In the genomic region with DNA sequence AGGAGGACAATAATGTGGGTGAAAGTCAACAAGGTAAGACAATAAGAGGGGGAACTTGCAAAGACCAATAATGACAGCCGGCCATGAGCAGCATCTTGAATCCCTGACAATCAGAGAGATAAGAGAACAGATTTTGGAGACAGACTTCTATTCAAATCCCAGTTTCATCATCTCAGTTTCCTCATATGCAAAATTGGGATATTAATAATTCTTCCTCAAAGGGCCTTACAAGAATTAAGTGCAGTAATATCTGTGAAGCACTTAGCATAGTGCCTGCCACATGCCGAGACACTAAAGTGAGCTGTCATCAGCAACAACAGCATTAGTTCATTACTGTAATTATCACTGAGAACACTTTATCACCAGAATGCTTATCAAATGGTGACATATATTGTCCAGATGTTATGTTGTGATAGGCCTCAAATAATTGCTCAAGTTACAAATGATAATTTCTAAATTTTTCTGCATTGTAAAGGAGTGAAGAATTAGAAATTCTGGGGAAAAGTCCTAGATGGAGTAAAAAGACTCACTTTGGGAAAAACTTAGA, we compare ENCODE assay signal across 1 cellular context.
TF ChIP-seq lines count a peak whose summit lies in the region.

No MANE protein-coding gene starts in this region.

TF ChIP-seq in WTC11, 78 proteins besides CTCF, POLR2A, EP300 and RAD21 (continued from another document):
- TF ChIP-seq GRHL2 (CRISPR knock-in tag; IDR thresholded peaks at IDR 0.05; ENCODE audit: insufficient replicate concordance, severe bottlenecking) (no peak), PRRX2 (CRISPR knock-in tag; IDR thresholded peaks at IDR 0.05) (no peak), NFYB (CRISPR knock-in tag; conservative IDR thresholded peaks at IDR 0.05; ENCODE audit: low read depth) (no peak), CREM (CRISPR knock-in tag; IDR thresholded peaks at IDR 0.05) (no peak), OVOL2 (CRISPR knock-in tag; IDR thresholded peaks at IDR 0.05; ENCODE audit: borderline replicate concordance) (no peak), CREB1 (CRISPR knock-in tag; IDR thresholded peaks at IDR 0.05) (no peak), NFATC4 (CRISPR knock-in tag; IDR thresholded peaks at IDR 0.05) (no peak), ZNF138 (CRISPR knock-in tag; conservative IDR thresholded peaks at IDR 0.05) (no peak), ETV6 (CRISPR knock-in tag; IDR thresholded peaks at IDR 0.05) (no peak)
- TF ChIP-seq, protein P1, sequence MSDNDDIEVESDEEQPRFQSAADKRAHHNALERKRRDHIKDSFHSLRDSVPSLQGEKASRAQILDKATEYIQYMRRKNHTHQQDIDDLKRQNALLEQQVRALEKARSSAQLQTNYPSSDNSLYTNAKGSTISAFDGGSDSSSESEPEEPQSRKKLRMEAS (CRISPR knock-in tag; IDR thresholded peaks at IDR 0.05) = no peak
- TF ChIP-seq, protein P2, sequence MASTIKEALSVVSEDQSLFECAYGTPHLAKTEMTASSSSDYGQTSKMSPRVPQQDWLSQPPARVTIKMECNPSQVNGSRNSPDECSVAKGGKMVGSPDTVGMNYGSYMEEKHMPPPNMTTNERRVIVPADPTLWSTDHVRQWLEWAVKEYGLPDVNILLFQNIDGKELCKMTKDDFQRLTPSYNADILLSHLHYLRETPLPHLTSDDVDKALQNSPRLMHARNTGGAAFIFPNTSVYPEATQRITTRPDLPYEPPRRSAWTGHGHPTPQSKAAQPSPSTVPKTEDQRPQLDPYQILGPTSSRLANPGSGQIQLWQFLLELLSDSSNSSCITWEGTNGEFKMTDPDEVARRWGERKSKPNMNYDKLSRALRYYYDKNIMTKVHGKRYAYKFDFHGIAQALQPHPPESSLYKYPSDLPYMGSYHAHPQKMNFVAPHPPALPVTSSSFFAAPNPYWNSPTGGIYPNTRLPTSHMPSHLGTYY (CRISPR knock-in tag; IDR thresholded peaks at IDR 0.05) = no peak
- TF ChIP-seq, protein P3, sequence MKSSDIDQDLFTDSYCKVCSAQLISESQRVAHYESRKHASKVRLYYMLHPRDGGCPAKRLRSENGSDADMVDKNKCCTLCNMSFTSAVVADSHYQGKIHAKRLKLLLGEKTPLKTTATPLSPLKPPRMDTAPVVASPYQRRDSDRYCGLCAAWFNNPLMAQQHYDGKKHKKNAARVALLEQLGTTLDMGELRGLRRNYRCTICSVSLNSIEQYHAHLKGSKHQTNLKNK (CRISPR knock-in tag; IDR thresholded peaks at IDR 0.05) = no peak
- TF ChIP-seq, protein P4, sequence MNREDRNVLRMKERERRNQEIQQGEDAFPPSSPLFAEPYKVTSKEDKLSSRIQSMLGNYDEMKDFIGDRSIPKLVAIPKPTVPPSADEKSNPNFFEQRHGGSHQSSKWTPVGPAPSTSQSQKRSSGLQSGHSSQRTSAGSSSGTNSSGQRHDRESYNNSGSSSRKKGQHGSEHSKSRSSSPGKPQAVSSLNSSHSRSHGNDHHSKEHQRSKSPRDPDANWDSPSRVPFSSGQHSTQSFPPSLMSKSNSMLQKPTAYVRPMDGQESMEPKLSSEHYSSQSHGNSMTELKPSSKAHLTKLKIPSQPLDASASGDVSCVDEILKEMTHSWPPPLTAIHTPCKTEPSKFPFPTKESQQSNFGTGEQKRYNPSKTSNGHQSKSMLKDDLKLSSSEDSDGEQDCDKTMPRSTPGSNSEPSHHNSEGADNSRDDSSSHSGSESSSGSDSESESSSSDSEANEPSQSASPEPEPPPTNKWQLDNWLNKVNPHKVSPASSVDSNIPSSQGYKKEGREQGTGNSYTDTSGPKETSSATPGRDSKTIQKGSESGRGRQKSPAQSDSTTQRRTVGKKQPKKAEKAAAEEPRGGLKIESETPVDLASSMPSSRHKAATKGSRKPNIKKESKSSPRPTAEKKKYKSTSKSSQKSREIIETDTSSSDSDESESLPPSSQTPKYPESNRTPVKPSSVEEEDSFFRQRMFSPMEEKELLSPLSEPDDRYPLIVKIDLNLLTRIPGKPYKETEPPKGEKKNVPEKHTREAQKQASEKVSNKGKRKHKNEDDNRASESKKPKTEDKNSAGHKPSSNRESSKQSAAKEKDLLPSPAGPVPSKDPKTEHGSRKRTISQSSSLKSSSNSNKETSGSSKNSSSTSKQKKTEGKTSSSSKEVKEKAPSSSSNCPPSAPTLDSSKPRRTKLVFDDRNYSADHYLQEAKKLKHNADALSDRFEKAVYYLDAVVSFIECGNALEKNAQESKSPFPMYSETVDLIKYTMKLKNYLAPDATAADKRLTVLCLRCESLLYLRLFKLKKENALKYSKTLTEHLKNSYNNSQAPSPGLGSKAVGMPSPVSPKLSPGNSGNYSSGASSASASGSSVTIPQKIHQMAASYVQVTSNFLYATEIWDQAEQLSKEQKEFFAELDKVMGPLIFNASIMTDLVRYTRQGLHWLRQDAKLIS (CRISPR knock-in tag; IDR thresholded peaks at IDR 0.05; ENCODE audit: borderline replicate concordance) = no peak
- TF ChIP-seq, protein P5, sequence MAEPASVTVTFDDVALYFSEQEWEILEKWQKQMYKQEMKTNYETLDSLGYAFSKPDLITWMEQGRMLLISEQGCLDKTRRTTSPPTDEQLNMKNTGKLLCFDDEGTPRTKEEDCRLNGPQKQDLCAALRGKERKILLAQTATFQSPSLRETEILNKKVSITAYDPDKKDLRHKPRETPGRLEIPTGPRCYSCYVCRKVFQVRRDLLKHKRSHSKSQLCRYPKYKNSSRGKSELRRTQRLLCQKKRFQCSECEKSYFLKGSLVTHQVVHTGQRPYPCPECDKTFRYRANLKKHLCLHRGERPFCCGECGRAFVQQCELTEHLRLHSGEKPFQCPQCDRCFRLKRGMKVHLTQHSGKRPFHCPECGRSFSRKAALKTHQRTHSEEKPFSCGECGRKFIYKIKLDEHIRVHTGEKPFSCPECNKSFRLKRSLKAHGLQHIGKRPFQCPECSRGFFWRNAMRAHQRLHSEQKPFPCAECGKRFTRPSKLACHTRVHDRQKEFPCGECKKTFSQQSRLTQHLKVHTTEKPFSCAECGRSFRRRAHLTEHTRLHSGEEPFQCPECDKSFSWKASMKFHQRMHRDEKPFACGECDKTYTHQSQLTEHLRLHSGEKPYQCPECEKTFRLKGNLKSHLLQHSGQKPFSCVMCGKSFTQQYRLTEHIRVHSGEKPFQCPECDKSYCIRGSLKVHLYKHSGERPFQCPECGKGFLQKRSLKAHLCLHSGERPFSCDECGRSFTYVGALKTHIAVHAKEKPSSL (CRISPR knock-in tag; conservative IDR thresholded peaks at IDR 0.05) = no peak
- TF ChIP-seq, protein P6, sequence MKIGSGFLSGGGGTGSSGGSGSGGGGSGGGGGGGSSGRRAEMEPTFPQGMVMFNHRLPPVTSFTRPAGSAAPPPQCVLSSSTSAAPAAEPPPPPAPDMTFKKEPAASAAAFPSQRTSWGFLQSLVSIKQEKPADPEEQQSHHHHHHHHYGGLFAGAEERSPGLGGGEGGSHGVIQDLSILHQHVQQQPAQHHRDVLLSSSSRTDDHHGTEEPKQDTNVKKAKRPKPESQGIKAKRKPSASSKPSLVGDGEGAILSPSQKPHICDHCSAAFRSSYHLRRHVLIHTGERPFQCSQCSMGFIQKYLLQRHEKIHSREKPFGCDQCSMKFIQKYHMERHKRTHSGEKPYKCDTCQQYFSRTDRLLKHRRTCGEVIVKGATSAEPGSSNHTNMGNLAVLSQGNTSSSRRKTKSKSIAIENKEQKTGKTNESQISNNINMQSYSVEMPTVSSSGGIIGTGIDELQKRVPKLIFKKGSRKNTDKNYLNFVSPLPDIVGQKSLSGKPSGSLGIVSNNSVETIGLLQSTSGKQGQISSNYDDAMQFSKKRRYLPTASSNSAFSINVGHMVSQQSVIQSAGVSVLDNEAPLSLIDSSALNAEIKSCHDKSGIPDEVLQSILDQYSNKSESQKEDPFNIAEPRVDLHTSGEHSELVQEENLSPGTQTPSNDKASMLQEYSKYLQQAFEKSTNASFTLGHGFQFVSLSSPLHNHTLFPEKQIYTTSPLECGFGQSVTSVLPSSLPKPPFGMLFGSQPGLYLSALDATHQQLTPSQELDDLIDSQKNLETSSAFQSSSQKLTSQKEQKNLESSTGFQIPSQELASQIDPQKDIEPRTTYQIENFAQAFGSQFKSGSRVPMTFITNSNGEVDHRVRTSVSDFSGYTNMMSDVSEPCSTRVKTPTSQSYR (CRISPR knock-in tag; IDR thresholded peaks at IDR 0.05) = no peak
